ENCODE assay signal across 23 cellular contexts in genomic region chr1:94677714-94678113, GRCh38.
DNase-seq lines count a peak whose midpoint lies in the region; ATAC-seq and TF ChIP-seq lines count a peak whose summit lies in the region.
"Had no signal": no experiment of that assay in that cellular context is flagged by ENCODE, and none has a peak within 500 bp of the region (broad histone marks: within the 10 kb centered on the region; RNA-seq: fewer than 3 reads in every experiment).

No MANE protein-coding gene starts in this region.

- no peak overlapping the region for H3K4me3 Mint-ChIP-seq in nephron progenitor cell
- H3K4me3 Mint-ChIP-seq: HFFc6 had no signal

- H3K4me1 ChIP-seq in IMR-90 (ENCODE audit: control insufficient read depth, insufficient read depth, low read length), result peaks cover 6% of the 10 kb centered on the region
- H3K4me1 ChIP-seq in Peyer's patch, result peaks cover 0 to 7% (median 0%) of the 10 kb centered on the region in 4 donors
- peaks cover 0 to 17% (median 0%) of the 10 kb centered on the region in 4 donors for H3K4me1 ChIP-seq in tibial nerve
- H3K4me1 ChIP-seq: BE2C had no signal

- peak overlapping the region; percentile 27 for H2BK120ac ChIP-seq in IMR-90 (ENCODE audit: low read depth, low read length)

- H3K4me2 ChIP-seq in IMR-90 (ENCODE audit: low read depth, low read length), result no peak overlapping the region

- no peak overlapping the region for H2BK5ac ChIP-seq in IMR-90 (ENCODE audit: low read depth, low read length, poor library complexity, severe bottlenecking)

- no peak overlapping the region for H3K56ac ChIP-seq in IMR-90 (ENCODE audit: extremely low read depth, insufficient read depth, low read length)

- H3K36me3 Mint-ChIP-seq in nephron progenitor cell (ENCODE audit: low read depth), result no peaks in the 10 kb centered on the region

- H3K14ac ChIP-seq in IMR-90 (replicated peaks; ENCODE audit: low read depth, low read length), result no peak overlapping the region; the same call in 1 of the 2 replicates

- H3K9me3 ChIP-seq in IMR-90 (ENCODE audit: control insufficient read depth, insufficient read depth, low read length), result no peaks in the 10 kb centered on the region
- H3K9me3 ChIP-seq in Peyer's patch, result no peaks in the 10 kb centered on the region
- no peaks in the 10 kb centered on the region for H3K9me3 ChIP-seq in tibial nerve
- H3K9me3 ChIP-seq: BE2C, MG63 had no signal

- H2BK15ac ChIP-seq in IMR-90 (ENCODE audit: low read depth, low read length), result peak overlapping the region; percentile 84; the same call in 1 of the 3 replicates

- no peaks in the 10 kb centered on the region for H3K9me3 Mint-ChIP-seq in nephron progenitor cell

- H3K79me1 ChIP-seq in IMR-90 (ENCODE audit: low read depth in 1 of 2, low read length in 2 of 2), result 0 out of 4 replicates have a peak, but pooled peaks cover 0 to 5% of the 10 kb centered on the region in 2 experiments

- no peak overlapping the region; a peak in 2 of 4 replicates for H4K8ac ChIP-seq in IMR-90 (ENCODE audit: low read depth in 2 of 2, low read length in 2 of 2)

- DNase-seq in IMR-90 (no peak), Peyer's patch (no peak), nephron progenitor cell (no peak), tibial nerve (ENCODE audit: low spot score in 2 of 2) (no peak), HuH-7.5 (ENCODE audit: low spot score) (no peak), globus pallidus (ENCODE audit: low spot score) (no peak)
- DNase-seq in stimulated activated CD4-positive, alpha-beta T cell treated with anti-CD3 and anti-CD28 coated beads, Interleukin-4, amount 100 ng/mL, for 1 hour, result no peak
- DNase-seq: BE2C, DMS53, GDM1, H7, HFFc6, MG63, NCI-H1092, NCI-H1436, NCI-H1930, NCI-H2227 treated with DMSO at 0.1 percent for 48 hours, NCI-H524, NCI-H774, Right ventricle myocardium superior had no signal

- peak overlapping the region; percentile 64 for H3K18ac ChIP-seq in IMR-90 (ENCODE audit: low read depth, low read length)

- H3K27me3 ChIP-seq in IMR-90 (ENCODE audit: control insufficient read depth, insufficient read depth, low read length) (no peaks in the 10 kb centered on the region), Peyer's patch (no peaks in the 10 kb centered on the region), tibial nerve (no peaks in the 10 kb centered on the region)
- H3K27me3 ChIP-seq: BE2C had no signal

- CTCF ChIA-PET in IMR-90 (lab: Yijun Ruan, JAX), result no interaction called here

- H3K9ac ChIP-seq in IMR-90 (ENCODE audit: low read depth, low read length), result no peak overlapping the region

- H3K4me3 ChIP-seq in IMR-90 (ENCODE audit: insufficient read depth, low read depth, low read length) (no peak overlapping the region), Peyer's patch (no peak overlapping the region), tibial nerve (no peak overlapping the region)
- H3K4me3 ChIP-seq: MG63 had no signal

- TF ChIP-seq EP300 in tibial nerve (IDR thresholded peaks at IDR 0.05), result no peak

- in situ Hi-C loops in IMR-90 (cut with MboI; ENCODE audit: low sequenced_read_pairs), result no loop called here

- peaks cover 2% of the 10 kb centered on the region for H3K27me3 Mint-ChIP-seq in nephron progenitor cell (ENCODE audit: low read depth, poor library complexity)

- no peaks in the 10 kb centered on the region for H3K36me3 ChIP-seq in IMR-90 (ENCODE audit: control insufficient read depth, insufficient read depth, low read length)
- no peaks in the 10 kb centered on the region for H3K36me3 ChIP-seq in Peyer's patch
- no peaks in the 10 kb centered on the region for H3K36me3 ChIP-seq in tibial nerve
- H3K36me3 ChIP-seq: BE2C, MG63 had no signal

- H2AK5ac ChIP-seq in IMR-90 (ENCODE audit: low read depth, low read length), result peak overlapping the region; percentile 33

- TF ChIP-seq RAD21 in IMR-90 (IDR thresholded peaks at IDR 0.05; ENCODE audit: low read length), result no peak

- peak overlapping the region; percentile 59 for H3K4ac ChIP-seq in IMR-90 (ENCODE audit: low read depth, low read length)

- H3K4me1 Mint-ChIP-seq in nephron progenitor cell, result peaks cover 24% of the 10 kb centered on the region

- no peak overlapping the region for H4K5ac ChIP-seq in IMR-90 (ENCODE audit: low read depth, low read length)

- TF ChIP-seq POLR2A in IMR-90 (IDR thresholded peaks at IDR 0.05; ENCODE audit: low read depth, low read length) (no peak), Peyer's patch (IDR thresholded peaks at IDR 0.05) (no peak), tibial nerve (IDR thresholded peaks at IDR 0.05) (no peak)

- H3K27ac ChIP-seq in IMR-90 (ENCODE audit: insufficient read depth, low read length), result no peak overlapping the region; the same call in 1 of the 2 replicates
- peak overlapping the region in 3 of 4 donors; percentile 21 to 53 (median 28) for H3K27ac ChIP-seq in Peyer's patch
- H3K27ac ChIP-seq in tibial nerve, result peak overlapping the region in 3 of 4 donors; percentile 36 to 76 (median 49)
- H3K27ac ChIP-seq: HL-60 had no signal

- 79% methylated on average over 2 of the region's 7 CpGs; no CpG with 5 or more reads in 1 of the 2 experiments for WGBS in IMR-90 (ENCODE audit: extremely low coverage in 2 of 2, insufficient read length in 1 of 2), 2 experiments
- 75 to 91% methylated on average over 7 of the region's 7 CpGs for WGBS in tibial nerve, 2 donors

- no peak for ATAC-seq in IMR-90 (ENCODE audit: low read depth)
- no peak for ATAC-seq in GM18907 (IDR thresholded peaks at IDR 0.05; ENCODE audit: unreplicated experiment)
- ATAC-seq: HepG2 had no signal

- H4K91ac ChIP-seq in IMR-90 (ENCODE audit: insufficient read depth, low read depth, low read length), result peak overlapping the region; percentile 29

- no peak overlapping the region for H2AK9ac ChIP-seq in IMR-90 (replicated peaks; ENCODE audit: low read depth, low read length, poor library complexity)

- POLR2A ChIA-PET in IMR-90 (lab: Charles Lee; ENCODE audit: unreplicated experiment), result no interaction called here

- H3K9me1 ChIP-seq in IMR-90 (ENCODE audit: insufficient read depth, low read length), result peaks cover 17% of the 10 kb centered on the region

- H2AFZ ChIP-seq in IMR-90 (replicated peaks; ENCODE audit: low read length, poor library complexity), result no peak overlapping the region

- peak overlapping the region; percentile 45 for H2BK20ac ChIP-seq in IMR-90 (ENCODE audit: low read depth, low read length)

- no TSS peak for BruUV-seq in IMR-90 (replicated peaks; lab: Mats Ljungman, UMichigan)

- H3K27ac Mint-ChIP-seq in nephron progenitor cell, result peak overlapping the region; percentile 33
- H3K27ac Mint-ChIP-seq: HFFc6 had no signal

- intact Hi-C loops in IMR-90 (cut with micrococcal nuclease), result loop anchor here (5.0 kb wide), 1 partner anchor 135 kb away; the partner anchor contains the start of gene F3

- dilution Hi-C loops in IMR-90 (cut with HindIII; ENCODE audit: low sequenced_read_pairs, unreplicated experiment), result no loop called here

- H3K23ac ChIP-seq in IMR-90 (ENCODE audit: low read depth, low read length), result no peak overlapping the region

- TF ChIP-seq CTCF in IMR-90 (conservative IDR thresholded peaks at IDR 0.05; ENCODE audit: low read depth, low read length) (no peak), Peyer's patch (IDR thresholded peaks at IDR 0.05) (no peak), nephron progenitor cell (IDR thresholded peaks at IDR 0.05) (no peak), tibial nerve (IDR thresholded peaks at IDR 0.05) (no peak)

- no peaks in the 10 kb centered on the region for H4K20me1 ChIP-seq in IMR-90 (ENCODE audit: insufficient read depth, low read length)

TF ChIP-seq in IMR-90, 13 proteins besides CTCF, POLR2A, EP300 and RAD21:
- TF ChIP-seq MXI1 (IDR thresholded peaks at IDR 0.05; ENCODE audit: borderline replicate concordance, low read depth, low read length), result no peak
- TF ChIP-seq CEBPB (IDR thresholded peaks at IDR 0.05; ENCODE audit: low read depth, low read length), result no peak
- TF ChIP-seq ELK1 (IDR thresholded peaks at IDR 0.05; ENCODE audit: borderline replicate concordance, low read depth, low read length), result no peak
